Comparison of ENCODE assay signal across 13 cellular contexts in genomic region chr3:182364323-182364722, GRCh38.
DNase-seq lines count a peak whose midpoint lies in the region; ATAC-seq and TF ChIP-seq lines count a peak whose summit lies in the region.
"Had no signal": no experiment of that assay in that cellular context is flagged by ENCODE, and none has a peak within 500 bp of the region (broad histone marks: within the 10 kb centered on the region; RNA-seq: fewer than 3 reads in every experiment).

No MANE protein-coding gene starts in this region.

- H3K27me3 ChIP-seq in naive thymus-derived CD4-positive, alpha-beta T cell (ENCODE audit: control insufficient read depth in 2 of 2, insufficient read depth in 2 of 2, low read length in 2 of 2), result no peaks in the 10 kb centered on the region
- H3K27me3 ChIP-seq: colonic mucosa, MG63, Peyer's patch, tibial artery had no signal

- peaks cover 6% of the 10 kb centered on the region for H3K9me3 Mint-ChIP-seq in chondrocyte (ENCODE audit: low read depth)
- H3K9me3 Mint-ChIP-seq in naive thymus-derived CD4-positive, alpha-beta T cell, result peaks cover 0 to 12% (median 2%) of the 10 kb centered on the region in 11 donors
- H3K9me3 Mint-ChIP-seq: activated T-helper 2 cell treated with anti-CD3 and anti-CD28 coated beads, Interferon-gamma antibody, Interleukin-2, Interleukin-4, amounts not matched to agents 10 μg/mL and 5 μg/mL and 100 μg/mL, durations not matched to agents 14 hours and 24 hours and 36 hours had no signal

- no peaks in the 10 kb centered on the region for H3K27me3 Mint-ChIP-seq in chondrocyte (ENCODE audit: low read depth)
- no peaks in the 10 kb centered on the region for H3K27me3 Mint-ChIP-seq in naive thymus-derived CD4-positive, alpha-beta T cell

- no peak overlapping the region for H3K4me3 Mint-ChIP-seq in chondrocyte (ENCODE audit: unreplicated experiment)
- H3K4me3 Mint-ChIP-seq in naive thymus-derived CD4-positive, alpha-beta T cell, result no peak overlapping the region

- ATAC-seq in naive thymus-derived CD4-positive, alpha-beta T cell, result no peak

- CTCF ChIA-PET in naive thymus-derived CD4-positive, alpha-beta T cell (lab: Charles Lee), result interaction anchor here (0.8 kb wide), 1 partner anchor 323 kb away, joined by 3 read pairs; no protein-coding TSS in a partner anchor

- H3K36me3 ChIP-seq in naive thymus-derived CD4-positive, alpha-beta T cell (ENCODE audit: control insufficient read depth in 2 of 3, insufficient read depth in 3 of 3, low read length in 3 of 3), result no peaks in the 10 kb centered on the region
- H3K36me3 ChIP-seq: colonic mucosa, MG63, Peyer's patch, tibial artery had no signal

- no peak overlapping the region for H3K27ac Mint-ChIP-seq in chondrocyte (ENCODE audit: unreplicated experiment)
- H3K27ac Mint-ChIP-seq in naive thymus-derived CD4-positive, alpha-beta T cell, result no peak overlapping the region
- H3K27ac Mint-ChIP-seq: activated T-helper 2 cell treated with anti-CD3 and anti-CD28 coated beads, Interferon-gamma antibody, Interleukin-2, Interleukin-4, amounts not matched to agents 10 μg/mL and 5 μg/mL and 100 μg/mL, durations not matched to agents 14 hours and 24 hours and 36 hours had no signal

- no peaks in the 10 kb centered on the region for H3K36me3 Mint-ChIP-seq in chondrocyte (ENCODE audit: low read depth)
- no peaks in the 10 kb centered on the region for H3K36me3 Mint-ChIP-seq in naive thymus-derived CD4-positive, alpha-beta T cell

- H3K4me1 Mint-ChIP-seq in chondrocyte (ENCODE audit: low read depth), result peaks cover 16% of the 10 kb centered on the region
- no peaks in the 10 kb centered on the region for H3K4me1 Mint-ChIP-seq in naive thymus-derived CD4-positive, alpha-beta T cell

- no peak overlapping the region for H3K27ac ChIP-seq in naive thymus-derived CD4-positive, alpha-beta T cell (ENCODE audit: low read depth, low read length)
- H3K27ac ChIP-seq: colonic mucosa, tibial artery had no signal

- peak; percentile 52 for DNase-seq in HT-29 (ENCODE audit: low spot score)
- DNase-seq in NCI-H510A treated with DMSO at 0.1 percent for 48 hours (lab: John Stamatoyannopoulos, UW), result peak; percentile 51
- DNase-seq in chondrocyte (ENCODE audit: low spot score), result peak; percentile 36
- DNase-seq in pons (ENCODE audit: low spot score), result peak; percentile 92
- no peak for DNase-seq in activated CD4-positive, alpha-beta T cell treated with anti-CD3 and anti-CD28 coated beads for 48 hours
- no peak for DNase-seq in EL
- DNase-seq in naive thymus-derived CD4-positive, alpha-beta T cell, result no peak
- DNase-seq: colonic mucosa, glutamatergic neuron, tibial artery had no signal

- no peaks in the 10 kb centered on the region for H3K9me3 ChIP-seq in naive thymus-derived CD4-positive, alpha-beta T cell (ENCODE audit: control insufficient read depth in 2 of 3, low read length in 3 of 3)
- H3K9me3 ChIP-seq: colonic mucosa, Peyer's patch, tibial artery had no signal

- no peak for TF ChIP-seq CTCF in chondrocyte (IDR thresholded peaks at IDR 0.05)

- POLR2A ChIA-PET in naive thymus-derived CD4-positive, alpha-beta T cell (lab: Charles Lee), result no interaction called here

- intact Hi-C loops in naive thymus-derived CD4-positive, alpha-beta T cell (cut with micrococcal nuclease), result no loop called here

- no peak overlapping the region for H3K4me3 ChIP-seq in naive thymus-derived CD4-positive, alpha-beta T cell (ENCODE audit: low read length)
- H3K4me3 ChIP-seq: colonic mucosa, MG63, Peyer's patch, tibial artery had no signal

- H3K4me1 ChIP-seq in naive thymus-derived CD4-positive, alpha-beta T cell (ENCODE audit: control insufficient read depth in 2 of 2, insufficient read depth in 2 of 2, low read length in 2 of 2), result no peaks in the 10 kb centered on the region
- H3K4me1 ChIP-seq: colonic mucosa, Peyer's patch, tibial artery had no signal

Comparison
In these comparisons a context has a peak if more than half of its experiments do, and no peak if none do; other contexts are left out.
1. DNase-seq: peak in HT-29 (single experiment), NCI-H510A treated with DMSO at 0.1 percent for 48 hours (single experiment), chondrocyte (single experiment) and pons (single experiment); none in activated CD4-positive, alpha-beta T cell treated with anti-CD3 and anti-CD28 coated beads for 48 hours (single experiment), EL (single experiment) and naive thymus-derived CD4-positive, alpha-beta T cell (0 of 9).